ENCODE assay signal across 10 cellular contexts in genomic region chr3:136624894-136625815, GRCh38.
DNase-seq lines count a peak whose midpoint lies in the region; ATAC-seq, FAIRE-seq and TF ChIP-seq lines count a peak whose summit lies in the region.
"Had no signal": no experiment of that assay in that cellular context is flagged by ENCODE, and none has a peak within 500 bp of the region (broad histone marks: within the 10 kb centered on the region; RNA-seq: fewer than 3 reads in every experiment).

No MANE protein-coding gene starts in this region.

- no peak overlapping the region for H2BK5ac ChIP-seq in mesenchymal stem cell (ENCODE audit: low read depth, low read length, poor library complexity, severe bottlenecking)

- no peak overlapping the region for H2AFZ ChIP-seq in mesenchymal stem cell (ENCODE audit: low read depth, low read length)

- H3K14ac ChIP-seq in mesenchymal stem cell (ENCODE audit: low read length in 2 of 2) = no peak overlapping the region

- H3K4ac ChIP-seq in mesenchymal stem cell (ENCODE audit: low read depth in 1 of 2, low read length in 2 of 2) = no peak overlapping the region

- H3K4me3 Mint-ChIP-seq in Calu3 (ENCODE audit: low read depth, unreplicated experiment) = peak overlapping the region; percentile 66
- H3K4me3 Mint-ChIP-seq in activated CD4-positive, alpha-beta T cell treated with anti-CD3 and anti-CD28 coated beads, Interleukin-2, amount 10 ng/mL, durations not matched to agents 24 days and 14 days = no peak overlapping the region

- H3K4me1 Mint-ChIP-seq in Calu3 (ENCODE audit: low read depth, unreplicated experiment) = peaks cover 71% of the 10 kb centered on the region
- H3K4me1 Mint-ChIP-seq in activated CD4-positive, alpha-beta T cell treated with anti-CD3 and anti-CD28 coated beads, Interleukin-2, amount 10 ng/mL, durations not matched to agents 24 days and 14 days = peaks cover 8% of the 10 kb centered on the region

- H2AK5ac ChIP-seq in mesenchymal stem cell (ENCODE audit: low read length, severe bottlenecking) = no peak overlapping the region

- H3K27me3 ChIP-seq in mesenchymal stem cell (ENCODE audit: control insufficient read depth in 1 of 2, insufficient read depth in 1 of 2, low read length in 2 of 2) = no peaks in the 10 kb centered on the region
- H3K27me3 ChIP-seq: BLaER1 treated with 17β-estradiol and CSF1 and Interleukin-3, amounts not matched to agents 10 nM and 100 nM had no signal

- no peaks in the 10 kb centered on the region for H3K27me3 Mint-ChIP-seq in Calu3 (ENCODE audit: unreplicated experiment)
- no peaks in the 10 kb centered on the region for H3K27me3 Mint-ChIP-seq in activated CD4-positive, alpha-beta T cell treated with anti-CD3 and anti-CD28 coated beads, Interleukin-2, amount 10 ng/mL, durations not matched to agents 24 days and 14 days

- no peaks in the 10 kb centered on the region for H3K9me3 ChIP-seq in mesenchymal stem cell (ENCODE audit: control insufficient read depth, low read length)

- peaks cover 9% of the 10 kb centered on the region for H3K9me3 Mint-ChIP-seq in Calu3 (ENCODE audit: low read depth, unreplicated experiment)
- H3K9me3 Mint-ChIP-seq in activated CD4-positive, alpha-beta T cell treated with anti-CD3 and anti-CD28 coated beads, Interleukin-2, amount 10 ng/mL, durations not matched to agents 24 days and 14 days = peaks cover 18% of the 10 kb centered on the region

- H3K27ac ChIP-seq in mesenchymal stem cell (ENCODE audit: low read length, poor library complexity, severe bottlenecking) = peak overlapping the region; percentile 50
- H3K27ac ChIP-seq: BLaER1 treated with 17β-estradiol and CSF1 and Interleukin-3, amounts not matched to agents 10 nM and 100 nM had no signal

- peaks cover 3% of the 10 kb centered on the region for H3K4me1 ChIP-seq in mesenchymal stem cell (ENCODE audit: control insufficient read depth, insufficient read depth, low read depth, low read length)

- no peak overlapping the region for H4K8ac ChIP-seq in mesenchymal stem cell (ENCODE audit: low read length)

- H3K27ac Mint-ChIP-seq in Calu3 (ENCODE audit: unreplicated experiment) = peak overlapping the region; percentile 97
- no peak overlapping the region for H3K27ac Mint-ChIP-seq in activated CD4-positive, alpha-beta T cell treated with anti-CD3 and anti-CD28 coated beads, Interleukin-2, amount 10 ng/mL, durations not matched to agents 24 days and 14 days

- no peak overlapping the region for H3K18ac ChIP-seq in mesenchymal stem cell (ENCODE audit: low read depth in 1 of 2, low read length in 2 of 2)

- peaks cover 0 to 32% of the 10 kb centered on the region in 2 experiments for H3K36me3 ChIP-seq in mesenchymal stem cell (ENCODE audit: control insufficient read depth in 1 of 2, insufficient read depth in 2 of 2, low read depth in 1 of 2, low read length in 2 of 2)

- CTCF ChIA-PET in Calu3 (lab: Charles Lee) = interaction anchor here (0.6 to 1.2 kb wide), 5 partner anchors 9 to 319 kb away, joined by 3 to 17 read pairs (median 3); partner anchors contain the start of gene STAG1

- intact Hi-C loops in Calu3 (cut with micrococcal nuclease; ENCODE audit: unreplicated experiment) = loop anchor here (1.0 to 10.0 kb wide), 5 partner anchors 8 to 440 kb away; no protein-coding TSS in a partner anchor
- intact Hi-C loops in activated CD4-positive, alpha-beta T cell treated with anti-CD3 and anti-CD28 coated beads, Interleukin-2, amount 10 ng/mL, durations not matched to agents 24 days and 14 days (cut with micrococcal nuclease) = no loop called here

- H2BK15ac ChIP-seq in mesenchymal stem cell (ENCODE audit: low read depth, poor library complexity, severe bottlenecking) = no peak overlapping the region

- H3K9ac ChIP-seq in mesenchymal stem cell (ENCODE audit: low read length) = no peak overlapping the region
- H3K9ac ChIP-seq: BLaER1 treated with 17β-estradiol and CSF1 and Interleukin-3, amounts not matched to agents 10 nM and 100 nM had no signal

- no peak overlapping the region for H4K91ac ChIP-seq in mesenchymal stem cell (ENCODE audit: low read length)

- DNase-seq in Calu3 (peak; percentile 84), mesenchymal stem cell (no peak)
- DNase-seq in stimulated activated naive CD4-positive, alpha-beta T cell treated with Interleukin-2 at 50 U/mL for 16 hours (lab: John Stamatoyannopoulos, UW) = no peak
- no peak for DNase-seq in activated CD4-positive, alpha-beta T cell treated with anti-CD3 and anti-CD28 coated beads, Interleukin-2, amount 10 ng/mL, durations not matched to agents 24 days and 14 days
- DNase-seq: NCI-H187 treated with DMSO at 0.1 percent for 48 hours had no signal

- no peak for TF ChIP-seq CTCF in Calu3 (IDR thresholded peaks at IDR 0.05; ENCODE audit: unreplicated experiment)

- ATAC-seq in HG03469 (IDR thresholded peaks at IDR 0.05; ENCODE audit: unreplicated experiment) = no peak
- no peak for ATAC-seq in HG03439 (IDR thresholded peaks at IDR 0.05; ENCODE audit: unreplicated experiment)

- no peak overlapping the region for H3K23ac ChIP-seq in mesenchymal stem cell (ENCODE audit: low read length in 2 of 2)

- no peak overlapping the region for H3K4me3 ChIP-seq in mesenchymal stem cell (ENCODE audit: insufficient read depth in 1 of 2, low read depth in 1 of 2, low read length in 2 of 2)
- H3K4me3 ChIP-seq: BLaER1 treated with 17β-estradiol and CSF1 and Interleukin-3, amounts not matched to agents 10 nM and 100 nM had no signal

- no peak overlapping the region for H2BK12ac ChIP-seq in mesenchymal stem cell (ENCODE audit: low read length in 2 of 2)

- peak; percentile 61 for FAIRE-seq in colon (lab: Jason Lieb, UNC)

- H3K79me1 ChIP-seq in mesenchymal stem cell (replicated peaks; ENCODE audit: low read length, poor library complexity, severe bottlenecking) = peaks cover 14% of the 10 kb centered on the region

- H3K36me3 Mint-ChIP-seq in Calu3 (ENCODE audit: insufficient read depth, unreplicated experiment) = peaks cover 20% of the 10 kb centered on the region
- peaks cover 49% of the 10 kb centered on the region for H3K36me3 Mint-ChIP-seq in activated CD4-positive, alpha-beta T cell treated with anti-CD3 and anti-CD28 coated beads, Interleukin-2, amount 10 ng/mL, durations not matched to agents 24 days and 14 days (ENCODE audit: low read depth)

- no peak overlapping the region for H2BK120ac ChIP-seq in mesenchymal stem cell (ENCODE audit: low read depth, low read length)

- TF ChIP-seq RAD21 in Ishikawa (IDR thresholded peaks at IDR 0.05; ENCODE audit: low read depth) = no peak

- TF ChIP-seq EP300 in Ishikawa (IDR thresholded peaks at IDR 0.05; ENCODE audit: borderline replicate concordance) = peak; percentile 45; the same call in 1 of the 2 replicates

- 98% methylated on average over 3 of the region's 4 CpGs for WGBS in mesenchymal stem cell

- BruUV-seq in Calu3 (replicated peaks; lab: Mats Ljungman, UMichigan) = no TSS peak

- no peak overlapping the region for H3K4me2 ChIP-seq in mesenchymal stem cell (ENCODE audit: low read length, poor library complexity, severe bottlenecking)

TF ChIP-seq in Ishikawa, 13 proteins besides CTCF, POLR2A, EP300 and RAD21:
- TF ChIP-seq CREB1 (IDR thresholded peaks at IDR 0.05; ENCODE audit: low read depth) (no peak), USF1 (IDR thresholded peaks at IDR 0.05) (peak; percentile 55; the same call in 1 of the 2 replicates), TCF12 (IDR thresholded peaks at IDR 0.05; ENCODE audit: low read depth) (peak; percentile 19; the same call in 1 of the 2 replicates), CEBPB (IDR thresholded peaks at IDR 0.05) (0 out of 2 replicates have a peak, but pooled peaks have one; percentile 31), EGR1 (IDR thresholded peaks at IDR 0.05) (no peak), TEAD4 (IDR thresholded peaks at IDR 0.05) (peak; percentile 96)
